ENCODE assay signal across 1 cellular context in the genomic region with DNA sequence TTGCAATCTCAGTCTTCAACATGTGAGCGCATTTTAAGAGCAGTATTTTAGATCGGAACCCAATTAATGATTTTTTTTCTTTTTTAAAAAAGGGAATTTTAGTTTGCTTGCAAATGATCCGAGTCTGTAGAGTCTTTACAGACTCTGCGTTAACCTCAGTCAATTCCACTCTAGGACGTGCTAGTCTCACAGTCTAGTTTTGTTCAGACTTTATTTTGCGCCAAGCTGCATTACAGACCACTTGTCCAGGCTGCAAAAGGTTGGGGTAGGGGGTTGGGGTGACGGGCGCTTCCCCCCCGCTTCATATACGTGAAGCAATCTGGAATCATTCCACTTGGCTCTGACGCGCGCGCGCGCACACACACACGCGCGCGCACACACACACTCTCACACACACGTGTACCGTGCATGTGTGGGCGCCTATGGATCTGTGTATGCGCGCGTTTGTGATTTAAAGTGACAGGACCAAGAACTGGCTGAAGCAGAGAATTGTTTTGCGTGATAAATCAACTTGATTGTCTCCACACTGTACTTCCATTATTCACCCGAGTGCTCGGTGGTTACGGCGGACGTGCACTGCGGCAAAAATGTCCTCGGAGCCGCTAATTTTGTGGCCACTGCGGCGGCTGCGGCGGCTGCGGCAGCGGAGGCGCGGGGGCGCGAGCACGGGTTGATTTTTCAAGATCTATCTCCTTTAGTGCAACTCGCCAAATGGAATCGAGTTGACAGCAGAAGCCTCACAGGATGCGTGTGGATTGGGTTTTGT.
TF ChIP-seq lines count a peak whose summit lies in the region.

No MANE protein-coding gene starts in this region.

TF ChIP-seq in K562, 482 proteins besides CTCF, POLR2A, EP300 and RAD21 (continued from another document and continues in another):
- peak; percentile 23 for TF ChIP-seq E2F8 (IDR thresholded peaks at IDR 0.05; ENCODE audit: low read depth, partially characterized antibody)
- no peak for TF ChIP-seq MCM7 (IDR thresholded peaks at IDR 0.05)
- TF ChIP-seq MYNN (IDR thresholded peaks at IDR 0.05): peak; percentile 67; the same call in 1 of the 2 replicates
- TF ChIP-seq MYNN (CRISPR knock-in tag; IDR thresholded peaks at IDR 0.05): no peak
- no peak for TF ChIP-seq CHD1 (IDR thresholded peaks at IDR 0.05; ENCODE audit: low read length)
- no peak for TF ChIP-seq MBD1 (CRISPR knock-in tag; IDR thresholded peaks at IDR 0.05)
- TF ChIP-seq CHD4 (IDR thresholded peaks at IDR 0.05; ENCODE audit: insufficient read depth, insufficient replicate concordance, low read depth, low read length, poor library complexity, severe bottlenecking): no peak
- peak; percentile 12; the same call in 1 of the 2 replicates for TF ChIP-seq ATF7 (IDR thresholded peaks at IDR 0.05)
- TF ChIP-seq MCM5 (IDR thresholded peaks at IDR 0.05; ENCODE audit: low read depth): no peak
- no peak for TF ChIP-seq PTBP1 (IDR thresholded peaks at IDR 0.05; ENCODE audit: low read depth, low read length)
- TF ChIP-seq, protein P1, sequence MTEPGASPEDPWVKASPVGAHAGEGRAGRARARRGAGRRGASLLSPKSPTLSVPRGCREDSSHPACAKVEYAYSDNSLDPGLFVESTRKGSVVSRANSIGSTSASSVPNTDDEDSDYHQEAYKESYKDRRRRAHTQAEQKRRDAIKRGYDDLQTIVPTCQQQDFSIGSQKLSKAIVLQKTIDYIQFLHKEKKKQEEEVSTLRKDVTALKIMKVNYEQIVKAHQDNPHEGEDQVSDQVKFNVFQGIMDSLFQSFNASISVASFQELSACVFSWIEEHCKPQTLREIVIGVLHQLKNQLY (CRISPR knock-in tag; conservative IDR thresholded peaks at IDR 0.05): no peak
- no peak for TF ChIP-seq RUNX1 (IDR thresholded peaks at IDR 0.05; ENCODE audit: low read depth)
- TF ChIP-seq ZNF212 (CRISPR knock-in tag; IDR thresholded peaks at IDR 0.05): no peak
- no peak for TF ChIP-seq NCOA1 (IDR thresholded peaks at IDR 0.05; ENCODE audit: low read depth)
- TF ChIP-seq SIN3A (IDR thresholded peaks at IDR 0.05; ENCODE audit: borderline replicate concordance in 2 of 2, control insufficient read depth in 1 of 2, low read depth in 2 of 2, low read length in 2 of 2): 0 out of 4 replicates have a peak, but pooled peaks of 1 of the 2 experiments have one; percentile 45
- no peak for TF ChIP-seq TARDBP (IDR thresholded peaks at IDR 0.05)
- TF ChIP-seq ZNF324 (CRISPR knock-in tag; IDR thresholded peaks at IDR 0.05): no peak
- TF ChIP-seq NR2C1 (IDR thresholded peaks at IDR 0.05): no peak
- 0 out of 2 replicates have a peak, but pooled peaks have one; percentile 10 for TF ChIP-seq NR2C1 (tag; IDR thresholded peaks at IDR 0.05)
- no peak for TF ChIP-seq PHB2 (IDR thresholded peaks at IDR 0.05; ENCODE audit: low read depth)
- no peak for TF ChIP-seq ZNF785 (CRISPR knock-in tag; IDR thresholded peaks at IDR 0.05)
- TF ChIP-seq, protein P2, sequence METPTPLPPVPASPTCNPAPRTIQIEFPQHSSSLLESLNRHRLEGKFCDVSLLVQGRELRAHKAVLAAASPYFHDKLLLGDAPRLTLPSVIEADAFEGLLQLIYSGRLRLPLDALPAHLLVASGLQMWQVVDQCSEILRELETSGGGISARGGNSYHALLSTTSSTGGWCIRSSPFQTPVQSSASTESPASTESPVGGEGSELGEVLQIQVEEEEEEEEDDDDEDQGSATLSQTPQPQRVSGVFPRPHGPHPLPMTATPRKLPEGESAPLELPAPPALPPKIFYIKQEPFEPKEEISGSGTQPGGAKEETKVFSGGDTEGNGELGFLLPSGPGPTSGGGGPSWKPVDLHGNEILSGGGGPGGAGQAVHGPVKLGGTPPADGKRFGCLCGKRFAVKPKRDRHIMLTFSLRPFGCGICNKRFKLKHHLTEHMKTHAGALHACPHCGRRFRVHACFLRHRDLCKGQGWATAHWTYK (CRISPR knock-in tag; IDR thresholded peaks at IDR 0.05): no peak
- no peak for TF ChIP-seq ZNF408 (CRISPR knock-in tag; IDR thresholded peaks at IDR 0.05; ENCODE audit: low read depth)
- 0 out of 2 replicates have a peak, but pooled peaks have one; percentile 13 for TF ChIP-seq CREB3L1 (IDR thresholded peaks at IDR 0.05; ENCODE audit: borderline replicate concordance, low read depth)
- no peak for TF ChIP-seq COPS2 (conservative IDR thresholded peaks at IDR 0.05)
- peak; percentile 19 for TF ChIP-seq HDAC3 (IDR thresholded peaks at IDR 0.05; ENCODE audit: borderline replicate concordance, partially characterized antibody)
- no peak for TF ChIP-seq ZNF239 (CRISPR knock-in tag; IDR thresholded peaks at IDR 0.05)
- no peak for TF ChIP-seq ZBTB12 (CRISPR knock-in tag; IDR thresholded peaks at IDR 0.05)
- no peak for TF ChIP-seq NFYB (IDR thresholded peaks at IDR 0.05; ENCODE audit: extremely low read depth, insufficient read length)
- TF ChIP-seq MTA3 (IDR thresholded peaks at IDR 0.05; ENCODE audit: borderline replicate concordance): peak; percentile 54; the same call in 1 of the 2 replicates
- no peak for TF ChIP-seq PTTG1 (tag; IDR thresholded peaks at IDR 0.05; ENCODE audit: low read depth)
- no peak for TF ChIP-seq KLF10 (CRISPR knock-in tag; IDR thresholded peaks at IDR 0.05)
- TF ChIP-seq EHMT2 (IDR thresholded peaks at IDR 0.05): no peak
- TF ChIP-seq ZNF165 (CRISPR knock-in tag; IDR thresholded peaks at IDR 0.05; ENCODE audit: borderline replicate concordance): no peak
- no peak for TF ChIP-seq POLR2AphosphoS5 (IDR thresholded peaks at IDR 0.05; ENCODE audit: control insufficient read depth, insufficient read depth, low read depth, low read length)
- TF ChIP-seq SPI1 (IDR thresholded peaks at IDR 0.05; ENCODE audit: borderline replicate concordance, low read depth, low read length): no peak
- TF ChIP-seq ZNF3 (CRISPR knock-in tag; IDR thresholded peaks at IDR 0.05): no peak
- TF ChIP-seq SNRNP70 (optimal IDR thresholded peaks at IDR 0.05; ENCODE audit: low read depth, low read length): no peak
- TF ChIP-seq CTCFL (IDR thresholded peaks at IDR 0.05; ENCODE audit: borderline replicate concordance, insufficient read depth, low read depth, low read length, poor library complexity, severe bottlenecking): no peak
- no peak for TF ChIP-seq RNF219 (CRISPR knock-in tag; IDR thresholded peaks at IDR 0.05)
- no peak for TF ChIP-seq NR3C1 (CRISPR knock-in tag; IDR thresholded peaks at IDR 0.05)
- no peak for TF ChIP-seq PHTF2 (CRISPR knock-in tag; IDR thresholded peaks at IDR 0.05)
- TF ChIP-seq, protein P3, sequence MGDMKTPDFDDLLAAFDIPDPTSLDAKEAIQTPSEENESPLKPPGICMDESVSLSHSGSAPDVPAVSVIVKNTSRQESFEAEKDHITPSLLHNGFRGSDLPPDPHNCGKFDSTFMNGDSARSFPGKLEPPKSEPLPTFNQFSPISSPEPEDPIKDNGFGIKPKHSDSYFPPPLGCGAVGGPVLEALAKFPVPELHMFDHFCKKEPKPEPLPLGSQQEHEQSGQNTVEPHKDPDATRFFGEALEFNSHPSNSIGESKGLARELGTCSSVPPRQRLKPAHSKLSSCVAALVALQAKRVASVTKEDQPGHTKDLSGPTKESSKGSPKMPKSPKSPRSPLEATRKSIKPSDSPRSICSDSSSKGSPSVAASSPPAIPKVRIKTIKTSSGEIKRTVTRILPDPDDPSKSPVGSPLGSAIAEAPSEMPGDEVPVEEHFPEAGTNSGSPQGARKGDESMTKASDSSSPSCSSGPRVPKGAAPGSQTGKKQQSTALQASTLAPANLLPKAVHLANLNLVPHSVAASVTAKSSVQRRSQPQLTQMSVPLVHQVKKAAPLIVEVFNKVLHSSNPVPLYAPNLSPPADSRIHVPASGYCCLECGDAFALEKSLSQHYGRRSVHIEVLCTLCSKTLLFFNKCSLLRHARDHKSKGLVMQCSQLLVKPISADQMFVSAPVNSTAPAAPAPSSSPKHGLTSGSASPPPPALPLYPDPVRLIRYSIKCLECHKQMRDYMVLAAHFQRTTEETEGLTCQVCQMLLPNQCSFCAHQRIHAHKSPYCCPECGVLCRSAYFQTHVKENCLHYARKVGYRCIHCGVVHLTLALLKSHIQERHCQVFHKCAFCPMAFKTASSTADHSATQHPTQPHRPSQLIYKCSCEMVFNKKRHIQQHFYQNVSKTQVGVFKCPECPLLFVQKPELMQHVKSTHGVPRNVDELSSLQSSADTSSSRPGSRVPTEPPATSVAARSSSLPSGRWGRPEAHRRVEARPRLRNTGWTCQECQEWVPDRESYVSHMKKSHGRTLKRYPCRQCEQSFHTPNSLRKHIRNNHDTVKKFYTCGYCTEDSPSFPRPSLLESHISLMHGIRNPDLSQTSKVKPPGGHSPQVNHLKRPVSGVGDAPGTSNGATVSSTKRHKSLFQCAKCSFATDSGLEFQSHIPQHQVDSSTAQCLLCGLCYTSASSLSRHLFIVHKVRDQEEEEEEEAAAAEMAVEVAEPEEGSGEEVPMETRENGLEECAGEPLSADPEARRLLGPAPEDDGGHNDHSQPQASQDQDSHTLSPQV (IDR thresholded peaks at IDR 0.05): no peak; the same call in 1 of the 2 replicates
- no peak for TF ChIP-seq KLF6 (CRISPR knock-in tag; IDR thresholded peaks at IDR 0.05; ENCODE audit: borderline replicate concordance)
- TF ChIP-seq SNIP1 (IDR thresholded peaks at IDR 0.05; ENCODE audit: low read depth): no peak
